8 cellular contexts compared by ENCODE assay signal in genomic region chrX:107826286-107827136, GRCh38. TPM values are rescaled to one million over a fixed set of nuclear protein-coding genes. Genes with fewer than 3 reads are reported as not detected.
DNase-seq lines count a peak whose midpoint lies in the region; ATAC-seq and TF ChIP-seq lines count a peak whose summit lies in the region.

No MANE protein-coding gene starts in this region.

- ATAC-seq in GM19452 (IDR thresholded peaks at IDR 0.05; ENCODE audit: unreplicated experiment) = peak; percentile 68
- peak; percentile 80 for ATAC-seq in WTC11

- no peaks in the 10 kb centered on the region for H3K4me1 ChIP-seq in HUES64 (ENCODE audit: insufficient read depth, low read length)

- H3K4me3 Mint-ChIP-seq in WTC11 (peak overlapping the region; percentile 63), chondrocyte (ENCODE audit: unreplicated experiment) (peak overlapping the region; percentile 76)

- H3K27ac ChIP-seq in HUES64 (ENCODE audit: low read depth, low read length) = no peak overlapping the region

- H3K9me3 ChIP-seq in HUES64 (ENCODE audit: insufficient read depth, low read depth, low read length) = no peaks in the 10 kb centered on the region

- H3K4me3 ChIP-seq in HUES64 (ENCODE audit: low read length) = peak overlapping the region; percentile 58

- DNase-seq in Ammon's horn (ENCODE audit: low spot score) (peak; percentile 21), WTC11 (ENCODE audit: low spot score) (peak; percentile 48), chondrocyte (ENCODE audit: low spot score) (no peak), left kidney (ENCODE audit: low read depth, low spot score) (peak; percentile 77), NOMO-1 treated with DMSO at 0.1 percent for 48 hours (lab: John Stamatoyannopoulos, UW; ENCODE audit: unreplicated experiment) (no peak)
- DNase-seq in stimulated activated CD4-positive, alpha-beta T cell treated with anti-CD3 and anti-CD28 coated beads, Interleukin-2, amount 100 ng/mL, for 48 hours = peak; percentile 9 to 21

- WGBS in HUES64 = 2% methylated on average over 92 of the region's 92 CpGs

- POLR2A ChIA-PET in WTC11 (lab: Charles Lee) = no interaction called here

- CTCF ChIA-PET in WTC11 (lab: Charles Lee) = interaction anchor here (0.6 to 1.0 kb wide), 3 partner anchors 23 to 42 kb away, joined by 3 read pairs; no protein-coding TSS in a partner anchor

- no peak overlapping the region for H3K9ac ChIP-seq in HUES64 (ENCODE audit: low read depth, low read length)

- H3K9me3 Mint-ChIP-seq in WTC11 = no peaks in the 10 kb centered on the region
- no peaks in the 10 kb centered on the region for H3K9me3 Mint-ChIP-seq in chondrocyte (ENCODE audit: low read depth)

- H3K27me3 ChIP-seq in HUES64 (ENCODE audit: insufficient read depth, low read length) = peaks cover 60% of the 10 kb centered on the region

- H3K4me1 Mint-ChIP-seq in WTC11 (peaks cover 17% of the 10 kb centered on the region), chondrocyte (ENCODE audit: low read depth) (peaks cover 28% of the 10 kb centered on the region)

- no peaks in the 10 kb centered on the region for H3K36me3 Mint-ChIP-seq in WTC11
- no peaks in the 10 kb centered on the region for H3K36me3 Mint-ChIP-seq in chondrocyte (ENCODE audit: low read depth)

- H3K27me3 Mint-ChIP-seq in WTC11 (ENCODE audit: low read depth) (peaks cover 38% of the 10 kb centered on the region), chondrocyte (ENCODE audit: low read depth) (no peaks in the 10 kb centered on the region)

- no peaks in the 10 kb centered on the region for H3K36me3 ChIP-seq in HUES64 (ENCODE audit: insufficient read depth, low read length)

- TF ChIP-seq CTCF in WTC11 (IDR thresholded peaks at IDR 0.05) = no peak
- TF ChIP-seq CTCF in chondrocyte (IDR thresholded peaks at IDR 0.05) = peak; percentile 16

- H3K27ac Mint-ChIP-seq in WTC11 (no peak overlapping the region), chondrocyte (ENCODE audit: unreplicated experiment) (peak overlapping the region; percentile 93)

TF ChIP-seq in WTC11, 78 proteins besides CTCF, POLR2A, EP300 and RAD21:
- TF ChIP-seq CREM (CRISPR knock-in tag; IDR thresholded peaks at IDR 0.05) = 0 out of 2 replicates have a peak, but pooled peaks have one; percentile 26
- peak; percentile 53; the same call in 1 of the 2 replicates for TF ChIP-seq HMGXB4 (CRISPR knock-in tag; IDR thresholded peaks at IDR 0.05)
- TF ChIP-seq PRDM15 (CRISPR knock-in tag; IDR thresholded peaks at IDR 0.05) = no peak
- no peak for TF ChIP-seq ELF4 (CRISPR knock-in tag; IDR thresholded peaks at IDR 0.05; ENCODE audit: low read depth)
- no peak for TF ChIP-seq JUN (CRISPR knock-in tag; IDR thresholded peaks at IDR 0.05)
- no peak for TF ChIP-seq STAT6 (CRISPR knock-in tag; conservative IDR thresholded peaks at IDR 0.05; ENCODE audit: low read depth)
- TF ChIP-seq TP53 (CRISPR knock-in tag; IDR thresholded peaks at IDR 0.05) = no peak
- TF ChIP-seq ZNF423 (CRISPR knock-in tag; IDR thresholded peaks at IDR 0.05) = no peak
- TF ChIP-seq NFE2L1 (CRISPR knock-in tag; IDR thresholded peaks at IDR 0.05) = no peak
- no peak for TF ChIP-seq ZNF425 (CRISPR knock-in tag; conservative IDR thresholded peaks at IDR 0.05)

RNA-seq across cellular contexts. Expression of gene MID2, which starts 0.8 kb away (rescaled TPM):
- polyA plus RNA-seq in HUES64 (2013, experiment 1 of 2) = 1.5 TPM
- 2.0 TPM for polyA plus RNA-seq in HUES64 (2013, experiment 2 of 2)
- total RNA-seq in WTC11 (2021) = 3.1 to 6.4 TPM (median 3.3 TPM) in 3 replicates
- 18.0 to 19.8 TPM (median 18.7 TPM) in 3 replicates for total RNA-seq in chondrocyte

RNA-seq across cellular contexts. Expression of gene NCBP2L, which starts 49.0 kb away (rescaled TPM):
- not detected for polyA plus RNA-seq in HUES64 (2013, experiment 1 of 2)
- polyA plus RNA-seq in HUES64 (2013, experiment 2 of 2) = not detected
- total RNA-seq in WTC11 (2021) (0.20 TPM in 1 of 3 replicates, not detected in the others), chondrocyte (not detected in 3 replicates)

RNA-seq across cellular contexts. Expression of gene TSC22D3, which starts 50.9 kb away (rescaled TPM):
- polyA plus RNA-seq in HUES64 (2013, experiment 1 of 2) = 9.4 TPM
- polyA plus RNA-seq in HUES64 (2013, experiment 2 of 2) = 13.1 TPM
- 14.5 to 15.9 TPM (median 15.7 TPM) in 3 replicates for total RNA-seq in WTC11 (2021)
- total RNA-seq in chondrocyte = 191 to 199 TPM (median 199 TPM) in 3 replicates

Comparison
In these comparisons a context has a peak if more than half of its experiments do, and no peak if none do; other contexts are left out.
1. DNase-seq: peak in Ammon's horn (single experiment), WTC11 (single experiment), left kidney (single experiment) and stimulated activated CD4-positive, alpha-beta T cell treated with anti-CD3 and anti-CD28 coated beads, Interleukin-2, amount 100 ng/mL, for 48 hours (2 of 2); none in chondrocyte (single experiment) and NOMO-1 treated with DMSO at 0.1 percent for 48 hours (single experiment).
2. RNA of gene TSC22D3, which starts 50.9 kb away (total RNA-seq): 191 to 199 TPM in chondrocyte; 14.5 to 15.9 TPM in WTC11; every median in the first group is over 10 times any median in the second.